Comparison of ENCODE assay signal across 11 cellular contexts in the genomic region with DNA sequence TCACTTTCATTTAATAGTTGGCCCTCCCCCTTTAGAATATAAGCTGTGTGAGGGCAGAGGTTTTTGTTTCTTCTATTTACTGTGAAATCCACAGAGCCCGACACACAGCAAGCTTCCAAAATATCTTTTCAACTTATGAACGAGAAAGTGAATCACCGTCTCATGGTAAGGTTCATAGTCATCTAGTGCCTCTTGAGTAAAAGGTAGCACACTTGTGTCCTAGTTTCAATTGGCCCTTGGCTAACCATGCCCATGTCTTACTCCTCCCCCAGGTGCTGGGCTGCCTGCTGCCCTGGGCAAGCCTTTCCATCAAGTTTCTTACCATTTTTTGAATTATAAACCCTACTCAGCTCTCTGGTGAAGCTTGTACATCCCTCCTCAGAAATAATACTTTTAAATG. TPM values are rescaled to one million over a fixed set of nuclear protein-coding genes. Genes with fewer than 3 reads are reported as not detected.
"Had no signal": no experiment of that assay in that cellular context is flagged by ENCODE, and none has a peak within 500 bp of the region (broad histone marks: within the 10 kb centered on the region; RNA-seq: fewer than 3 reads in every experiment).

No MANE protein-coding gene starts in this region.

- H3K27ac Mint-ChIP-seq: HFFc6, IgD-negative memory B cell had no signal

- H3K4me3 Mint-ChIP-seq: HFFc6, IgD-negative memory B cell had no signal

- H3K4me1 ChIP-seq: HAP-1 had no signal

- H3K4me2 ChIP-seq: KMS-11 had no signal

- H3K4me1 Mint-ChIP-seq: IgD-negative memory B cell had no signal

- H3K4me3 ChIP-seq: GM23248, HAP-1 had no signal

- H3K9me3 ChIP-seq: HAP-1 had no signal

- H3K27ac ChIP-seq: GM23248, KMS-11 had no signal

- ATAC-seq: HCT116, HepG2 had no signal

- DNase-seq: GM23248, HFFc6, KBM-7 had no signal

- H3K36me3 Mint-ChIP-seq: IgD-negative memory B cell had no signal

- H3K36me3 ChIP-seq: HAP-1 had no signal

- FAIRE-seq: H1, H54, HepG2 had no signal

- H2AFZ ChIP-seq: GM23248 had no signal

RNA-seq across cellular contexts. Expression of a gene that starts 12.4 kb away (rescaled TPM):
- total RNA-seq: GM23248, H1, HFFc6, HT-29 had no signal
- polyA plus RNA-seq: GM23248, H1, IgD-negative memory B cell had no signal

RNA-seq across cellular contexts. Expression of a gene that starts 12.8 kb away (rescaled TPM):
- total RNA-seq: GM23248, H1, HepG2, HFFc6, HT-29 had no signal
- polyA plus RNA-seq: GM23248, H1, HepG2, IgD-negative memory B cell had no signal
